In the genomic region with DNA sequence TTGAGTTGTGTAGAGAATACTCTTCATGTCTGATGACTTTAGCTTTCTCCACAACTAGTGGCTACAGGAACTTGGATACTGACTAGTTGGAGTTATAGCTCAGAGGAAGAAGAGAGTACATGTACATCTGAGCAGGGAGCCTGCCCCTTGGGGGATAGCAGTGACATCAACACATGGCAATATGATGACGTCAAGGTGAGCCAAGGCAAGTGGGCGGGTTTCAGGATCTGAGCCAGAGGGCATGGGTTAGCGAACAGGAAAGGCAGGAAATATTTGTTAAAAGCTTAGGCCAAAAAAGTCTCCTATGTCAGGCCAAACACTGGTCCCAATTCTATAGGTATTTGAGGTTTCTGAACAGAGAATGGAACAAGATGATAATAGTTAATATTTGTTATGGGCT, we compare ENCODE assay signal across 1 cellular context.
TF ChIP-seq lines count a peak whose summit lies in the region.

No MANE protein-coding gene starts in this region.

TF ChIP-seq in IMR-90, 13 proteins besides CTCF, POLR2A, EP300 and RAD21 (continued from another document):
- TF ChIP-seq NFE2L2 (IDR thresholded peaks at IDR 0.05; ENCODE audit: low read depth, low read length) (no peak), SMC3 (IDR thresholded peaks at IDR 0.05; ENCODE audit: low read depth, low read length) (no peak), MAZ (IDR thresholded peaks at IDR 0.05; ENCODE audit: borderline replicate concordance, low read depth, low read length) (no peak)
- TF ChIP-seq, protein P1, sequence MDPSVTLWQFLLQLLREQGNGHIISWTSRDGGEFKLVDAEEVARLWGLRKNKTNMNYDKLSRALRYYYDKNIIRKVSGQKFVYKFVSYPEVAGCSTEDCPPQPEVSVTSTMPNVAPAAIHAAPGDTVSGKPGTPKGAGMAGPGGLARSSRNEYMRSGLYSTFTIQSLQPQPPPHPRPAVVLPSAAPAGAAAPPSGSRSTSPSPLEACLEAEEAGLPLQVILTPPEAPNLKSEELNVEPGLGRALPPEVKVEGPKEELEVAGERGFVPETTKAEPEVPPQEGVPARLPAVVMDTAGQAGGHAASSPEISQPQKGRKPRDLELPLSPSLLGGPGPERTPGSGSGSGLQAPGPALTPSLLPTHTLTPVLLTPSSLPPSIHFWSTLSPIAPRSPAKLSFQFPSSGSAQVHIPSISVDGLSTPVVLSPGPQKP (IDR thresholded peaks at IDR 0.05; ENCODE audit: borderline replicate concordance, low read depth, low read length) = no peak
